ENCODE assay signal across 17 cellular contexts in genomic region chr2:72533767-72534166, GRCh38.
A peak's percentile ranks its signal among the peaks of the same experiment; 100 is the strongest.
DNase-seq lines count a peak whose midpoint lies in the region; ATAC-seq, FAIRE-seq and TF ChIP-seq lines count a peak whose summit lies in the region.
"Had no signal": no experiment of that assay in that cellular context is flagged by ENCODE, and none has a peak within 500 bp of the region (broad histone marks: within the 10 kb centered on the region; RNA-seq: fewer than 3 reads in every experiment).

No MANE protein-coding gene starts in this region.

- H4K20me1 ChIP-seq in HCT116 (ENCODE audit: insufficient read depth): no peaks in the 10 kb centered on the region

- no peak overlapping the region for H3K27ac Mint-ChIP-seq in activated CD4-positive, alpha-beta T cell treated with anti-CD3 and anti-CD28 coated beads, Interleukin-2, amount 10 ng/mL, durations not matched to agents 7 days and 5 days
- H3K27ac Mint-ChIP-seq: H9; stimulated activated naive CD8-positive, alpha-beta T cell treated with anti-CD3 and anti-CD28 coated beads, Interleukin-15, amount 100 ng/mL, for 72 hours had no signal

- H2AFZ ChIP-seq in HCT116 (ENCODE audit: low read depth, low read length, poor library complexity, severe bottlenecking): no peak overlapping the region

- TF ChIP-seq POLR2A in HCT116 (IDR thresholded peaks at IDR 0.05; ENCODE audit: borderline replicate concordance, extremely low read depth, insufficient read depth, insufficient read length): no peak

- no peak for FAIRE-seq in small intestine (lab: Jason Lieb, UNC)

- TF ChIP-seq CTCF in HCT116 (IDR thresholded peaks at IDR 0.05 in 2 of 3, conservative IDR thresholded peaks at IDR 0.05 in 1 of 3; ENCODE audit: borderline replicate concordance in 1 of 3, insufficient read depth in 1 of 3, low read depth in 2 of 3, low read length in 2 of 3): no peak
- TF ChIP-seq CTCF in fibroblast of mammary gland (conservative IDR thresholded peaks at IDR 0.05; ENCODE audit: control insufficient read depth, insufficient read depth, low read depth, low read length): no peak

- H3K36me3 ChIP-seq in HCT116 (ENCODE audit: control insufficient read depth in 1 of 2, insufficient read depth in 2 of 2, low read length in 2 of 2): no peaks in the 10 kb centered on the region
- H3K36me3 ChIP-seq in small intestine (ENCODE audit: control insufficient read depth in 2 of 2, insufficient read depth in 2 of 2, low read length in 2 of 2): no peaks in the 10 kb centered on the region
- H3K36me3 ChIP-seq: ovary, spleen, WERI-Rb-1 had no signal

- H3K27me3 Mint-ChIP-seq in activated CD4-positive, alpha-beta T cell treated with anti-CD3 and anti-CD28 coated beads, Interleukin-2, amount 10 ng/mL, durations not matched to agents 7 days and 5 days: no peaks in the 10 kb centered on the region
- H3K27me3 Mint-ChIP-seq: stimulated activated naive CD8-positive, alpha-beta T cell treated with anti-CD3 and anti-CD28 coated beads, Interleukin-15, amount 100 ng/mL, for 72 hours had no signal

- H3K4me3 ChIP-seq in HCT116 (replicated peaks in 1 of 2; ENCODE audit: low read depth in 1 of 2, low read length in 2 of 2) (0 out of 4 replicates have a peak overlapping the region, but pooled peaks of 1 of the 2 experiments have one; percentile 2), fibroblast of mammary gland (ENCODE audit: control insufficient read depth, low read depth, low read length) (no peak overlapping the region), small intestine (ENCODE audit: low read depth in 1 of 2, low read length in 2 of 2) (no peak overlapping the region)
- H3K4me3 ChIP-seq: body of pancreas, dorsolateral prefrontal cortex, ovary, spleen had no signal

- H3K79me2 ChIP-seq in HCT116 (ENCODE audit: insufficient read depth, low read length): no peaks in the 10 kb centered on the region

- ATAC-seq in HCT116 (peak; percentile 78), SK-N-SH treated with all-trans-retinoic acid at 6 μM for 48 hours (peak; percentile 94)
- ATAC-seq: body of pancreas; stimulated activated naive CD8-positive, alpha-beta T cell treated with anti-CD3 and anti-CD28 coated beads, Interleukin-15, amount 100 ng/mL, for 72 hours had no signal

- H3K4me3 Mint-ChIP-seq in activated CD4-positive, alpha-beta T cell treated with anti-CD3 and anti-CD28 coated beads, Interleukin-2, amount 10 ng/mL, durations not matched to agents 7 days and 5 days: no peak overlapping the region
- H3K4me3 Mint-ChIP-seq: H9; stimulated activated naive CD8-positive, alpha-beta T cell treated with anti-CD3 and anti-CD28 coated beads, Interleukin-15, amount 100 ng/mL, for 72 hours had no signal

- TF ChIP-seq RAD21 in HCT116 (IDR thresholded peaks at IDR 0.05; ENCODE audit: low read depth): no peak

- H3K27me3 ChIP-seq in HCT116 (ENCODE audit: insufficient read depth, low read length): no peaks in the 10 kb centered on the region
- no peaks in the 10 kb centered on the region for H3K27me3 ChIP-seq in small intestine (ENCODE audit: control insufficient read depth in 2 of 2, insufficient read depth in 2 of 2, low read length in 2 of 2)
- H3K27me3 ChIP-seq: body of pancreas, dorsolateral prefrontal cortex, ovary, spleen had no signal

- H3K4me2 ChIP-seq in HCT116 (ENCODE audit: low read length): peak overlapping the region; percentile 55

- CTCF ChIA-PET in HCT116 (lab: Charles Lee): no interaction called here
- CTCF ChIA-PET in activated CD4-positive, alpha-beta T cell treated with anti-CD3 and anti-CD28 coated beads, Interleukin-2, amount 10 ng/mL, durations not matched to agents 7 days and 5 days (lab: Charles Lee): no interaction called here

- RAD21 ChIA-PET in HCT116 (lab: Charles Lee; ENCODE audit: low non-redundant PET in 1 of 2, low total read pairs in 2 of 2, uncharacterized antibody in 2 of 2, unreplicated experiment in 2 of 2): no interaction called here

- H3K27ac ChIP-seq in HCT116 (ENCODE audit: low read depth, low read length): no peak overlapping the region
- no peak overlapping the region for H3K27ac ChIP-seq in small intestine (ENCODE audit: low read depth in 1 of 2, low read length in 1 of 2)
- H3K27ac ChIP-seq: body of pancreas, ovary, spleen, WERI-Rb-1 had no signal

- intact Hi-C loops in HCT116 (cut with micrococcal nuclease): no loop called here

- no peaks in the 10 kb centered on the region for H3K36me3 Mint-ChIP-seq in activated CD4-positive, alpha-beta T cell treated with anti-CD3 and anti-CD28 coated beads, Interleukin-2, amount 10 ng/mL, durations not matched to agents 7 days and 5 days (ENCODE audit: low read depth)

- BruUV-seq in HCT116 (replicated peaks; lab: Mats Ljungman, UMichigan): no TSS peak

- peaks cover 36 to 40% of the 10 kb centered on the region in 2 experiments for H3K4me1 ChIP-seq in HCT116 (ENCODE audit: control insufficient read depth in 1 of 2, insufficient read depth in 2 of 2, low read length in 2 of 2)
- no peaks in the 10 kb centered on the region for H3K4me1 ChIP-seq in small intestine (ENCODE audit: control insufficient read depth in 2 of 2, insufficient read depth in 1 of 2, low read depth in 1 of 2, low read length in 1 of 2)
- H3K4me1 ChIP-seq: body of pancreas, spleen had no signal

- no peaks in the 10 kb centered on the region for H3K9me2 ChIP-seq in HCT116 (ENCODE audit: insufficient read depth)

- H3K9ac ChIP-seq in HCT116 (ENCODE audit: low read length): no peak overlapping the region

- no peaks in the 10 kb centered on the region for H3K9me3 Mint-ChIP-seq in activated CD4-positive, alpha-beta T cell treated with anti-CD3 and anti-CD28 coated beads, Interleukin-2, amount 10 ng/mL, durations not matched to agents 7 days and 5 days
- H3K9me3 Mint-ChIP-seq: H9; stimulated activated naive CD8-positive, alpha-beta T cell treated with anti-CD3 and anti-CD28 coated beads, Interleukin-15, amount 100 ng/mL, for 72 hours had no signal

- peak; percentile 27 for DNase-seq in HCT116 (ENCODE audit: low read depth, low spot score)
- DNase-seq in fibroblast of mammary gland (ENCODE audit: low read depth): peak; percentile 57
- DNase-seq in small intestine: peak; percentile 23
- no peak for DNase-seq in Kasumi-1 (lab: John Stamatoyannopoulos, UW)
- DNase-seq in T-helper 9 cell: no peak
- no peak for DNase-seq in activated CD4-positive, alpha-beta T cell treated with anti-CD3 and anti-CD28 coated beads, Interleukin-2, amount 10 ng/mL, durations not matched to agents 7 days and 5 days
- DNase-seq: activated effector memory CD4-positive, alpha-beta T cell treated with Interleukin-2 at 50 U/mL for 16 hours; body of pancreas; DMS79 treated with DMSO at 0.1 percent for 48 hours; dorsolateral prefrontal cortex; H9; NCI-H1436; ovary; spleen; stimulated activated naive CD8-positive, alpha-beta T cell treated with anti-CD3 and anti-CD28 coated beads, Interleukin-15, amount 100 ng/mL, for 72 hours; WERI-Rb-1 had no signal

- H3K9me3 ChIP-seq in HCT116 (ENCODE audit: control insufficient read depth in 1 of 2, insufficient read depth in 1 of 2, low read depth in 1 of 2, low read length in 2 of 2) (no peaks in the 10 kb centered on the region), small intestine (ENCODE audit: control insufficient read depth, low read depth) (no peaks in the 10 kb centered on the region)
- H3K9me3 ChIP-seq: body of pancreas, ovary, spleen had no signal

- WGBS in small intestine, 3 donors: 19 to 56% (median 32%) methylated on average over 1 of the region's 1 CpG

- POLR2A ChIA-PET in HCT116 (lab: Charles Lee): no interaction called here
- POLR2A ChIA-PET in activated CD4-positive, alpha-beta T cell treated with anti-CD3 and anti-CD28 coated beads, Interleukin-2, amount 10 ng/mL, durations not matched to agents 7 days and 5 days (lab: Charles Lee): no interaction called here

- no peaks in the 10 kb centered on the region for H3K4me1 Mint-ChIP-seq in activated CD4-positive, alpha-beta T cell treated with anti-CD3 and anti-CD28 coated beads, Interleukin-2, amount 10 ng/mL, durations not matched to agents 7 days and 5 days
- H3K4me1 Mint-ChIP-seq: stimulated activated naive CD8-positive, alpha-beta T cell treated with anti-CD3 and anti-CD28 coated beads, Interleukin-15, amount 100 ng/mL, for 72 hours had no signal

TF ChIP-seq in HCT116, 20 proteins besides CTCF, POLR2A, EP300 and RAD21 (continues in another document):
- no peak for TF ChIP-seq TCF7L2 (IDR thresholded peaks at IDR 0.05; ENCODE audit: borderline replicate concordance, extremely low read depth, insufficient read depth, insufficient read length)

TF ChIP-seq in SK-N-SH treated with all-trans-retinoic acid at 6 μM for 48 hours, 23 proteins besides CTCF, POLR2A, EP300 and RAD21:
- no peak for TF ChIP-seq ZNF565 (CRISPR knock-in tag; conservative IDR thresholded peaks at IDR 0.05; ENCODE audit: low read depth)
- no peak for TF ChIP-seq RARB (CRISPR knock-in tag; IDR thresholded peaks at IDR 0.05)
- no peak for TF ChIP-seq OSR1 (CRISPR knock-in tag; IDR thresholded peaks at IDR 0.05)
- TF ChIP-seq PATZ1 (CRISPR knock-in tag; IDR thresholded peaks at IDR 0.05; ENCODE audit: borderline replicate concordance): no peak
- TF ChIP-seq ZC3H10 (CRISPR knock-in tag; IDR thresholded peaks at IDR 0.05): no peak

Comparison
In these comparisons a context has a peak if more than half of its experiments do, and no peak if none do; other contexts are left out.
1. DNase-seq: peak in HCT116 (single experiment), fibroblast of mammary gland (single experiment) and small intestine (single experiment); none in Kasumi-1 (0 of 2), T-helper 9 cell (single experiment) and activated CD4-positive, alpha-beta T cell treated with anti-CD3 and anti-CD28 coated beads, Interleukin-2, amount 10 ng/mL, durations not matched to agents 7 days and 5 days (single experiment).